Comparison of ENCODE assay signal across 1 cellular context in genomic region chr14:36091096-36091495, GRCh38.
TF ChIP-seq lines count a peak whose summit lies in the region.

No MANE protein-coding gene starts in this region.

TF ChIP-seq in HepG2, 621 proteins besides CTCF, POLR2A, EP300 and RAD21 (continued from another document and continues in another):
- no peak for TF ChIP-seq CERS6 (CRISPR knock-in tag; IDR thresholded peaks at IDR 0.05)
- no peak for TF ChIP-seq ZNF564 (CRISPR knock-in tag; IDR thresholded peaks at IDR 0.05)
- no peak for TF ChIP-seq PAF1 (CRISPR knock-in tag; IDR thresholded peaks at IDR 0.05)
- no peak for TF ChIP-seq ZNF703 (CRISPR knock-in tag; IDR thresholded peaks at IDR 0.05; ENCODE audit: borderline replicate concordance)
- TF ChIP-seq ZNF263 (CRISPR knock-in tag; IDR thresholded peaks at IDR 0.05) = no peak
- no peak for TF ChIP-seq ZNF740 (CRISPR knock-in tag; IDR thresholded peaks at IDR 0.05)
- no peak for TF ChIP-seq STAT5B (CRISPR knock-in tag; IDR thresholded peaks at IDR 0.05)
- no peak for TF ChIP-seq HOXA9 (CRISPR knock-in tag; IDR thresholded peaks at IDR 0.05; ENCODE audit: borderline replicate concordance)
- no peak for TF ChIP-seq MYC (CRISPR knock-in tag; IDR thresholded peaks at IDR 0.05; ENCODE audit: borderline replicate concordance)
- 0 out of 2 replicates have a peak, but pooled peaks have one; percentile 49 for TF ChIP-seq ZZZ3 (CRISPR knock-in tag; IDR thresholded peaks at IDR 0.05; ENCODE audit: borderline replicate concordance)
- TF ChIP-seq ZBTB49 (CRISPR knock-in tag; IDR thresholded peaks at IDR 0.05; ENCODE audit: borderline replicate concordance) = no peak
- peak; percentile 48 for TF ChIP-seq SKI (IDR thresholded peaks at IDR 0.05; ENCODE audit: partially characterized antibody)
- TF ChIP-seq KDM5B (CRISPR knock-in tag; IDR thresholded peaks at IDR 0.05; ENCODE audit: borderline replicate concordance) = no peak
- no peak for TF ChIP-seq ZFY (CRISPR knock-in tag; IDR thresholded peaks at IDR 0.05)
- TF ChIP-seq ZNF781 (CRISPR knock-in tag; IDR thresholded peaks at IDR 0.05; ENCODE audit: borderline replicate concordance, not compliant biosample characterization) = no peak
- peak; percentile 96 for TF ChIP-seq ATF3 (CRISPR knock-in tag; IDR thresholded peaks at IDR 0.05)
- no peak; the same call in 1 of the 2 replicates for TF ChIP-seq ZBTB2 (CRISPR knock-in tag; IDR thresholded peaks at IDR 0.05; ENCODE audit: low read depth)
- TF ChIP-seq ZNF136 (CRISPR knock-in tag; IDR thresholded peaks at IDR 0.05; ENCODE audit: low read depth) = peak; percentile 71; the same call in 1 of the 2 replicates
- TF ChIP-seq CBX5 (CRISPR knock-in tag; IDR thresholded peaks at IDR 0.05; ENCODE audit: borderline replicate concordance) = peak; percentile 88; the same call in 1 of the 2 replicates
- TF ChIP-seq ELF1 (CRISPR knock-in tag; IDR thresholded peaks at IDR 0.05) = peak; percentile 33; the same call in 1 of the 2 replicates
- peak; percentile 16; the same call in 1 of the 2 replicates for TF ChIP-seq SMC3 (IDR thresholded peaks at IDR 0.05; ENCODE audit: low read length)
- TF ChIP-seq POLR2G (IDR thresholded peaks at IDR 0.05; ENCODE audit: low read depth, low read length) = no peak
- no peak for TF ChIP-seq CENPBD1 (CRISPR knock-in tag; IDR thresholded peaks at IDR 0.05; ENCODE audit: borderline replicate concordance, low read depth)
- TF ChIP-seq JUN (CRISPR knock-in tag; IDR thresholded peaks at IDR 0.05) = peak; percentile 97
- peak; percentile 74 for TF ChIP-seq RARA (CRISPR knock-in tag; IDR thresholded peaks at IDR 0.05)
- no peak for TF ChIP-seq ZNF142 (CRISPR knock-in tag; IDR thresholded peaks at IDR 0.05)
- TF ChIP-seq CREB3 (CRISPR knock-in tag; IDR thresholded peaks at IDR 0.05) = no peak; the same call in 1 of the 2 replicates
- TF ChIP-seq SETDB1 (CRISPR knock-in tag; IDR thresholded peaks at IDR 0.05; ENCODE audit: borderline replicate concordance) = no peak
- TF ChIP-seq SIX4 (CRISPR knock-in tag; IDR thresholded peaks at IDR 0.05) = no peak
- no peak for TF ChIP-seq GLMP (CRISPR knock-in tag; IDR thresholded peaks at IDR 0.05; ENCODE audit: borderline replicate concordance)
- TF ChIP-seq ZNF143 (CRISPR knock-in tag; IDR thresholded peaks at IDR 0.05) = no peak
- no peak for TF ChIP-seq AHR (CRISPR knock-in tag; IDR thresholded peaks at IDR 0.05)
- no peak for TF ChIP-seq DZIP1 (CRISPR knock-in tag; IDR thresholded peaks at IDR 0.05)
- TF ChIP-seq HIVEP1 (CRISPR knock-in tag; IDR thresholded peaks at IDR 0.05) = no peak
- TF ChIP-seq ATF1 (CRISPR knock-in tag; IDR thresholded peaks at IDR 0.05) = no peak
- no peak; the same call in 1 of the 2 replicates for TF ChIP-seq PITX1 (CRISPR knock-in tag; IDR thresholded peaks at IDR 0.05)
- TF ChIP-seq CHD4 (IDR thresholded peaks at IDR 0.05; ENCODE audit: borderline replicate concordance, low read length) = no peak
- no peak for TF ChIP-seq MED13 (CRISPR knock-in tag; IDR thresholded peaks at IDR 0.05)
- TF ChIP-seq ZNF382 (CRISPR knock-in tag; IDR thresholded peaks at IDR 0.05; ENCODE audit: borderline replicate concordance) = no peak
- TF ChIP-seq ZNF496 (CRISPR knock-in tag; IDR thresholded peaks at IDR 0.05; ENCODE audit: insufficient replicate concordance) = no peak
- TF ChIP-seq MTA1 (CRISPR knock-in tag; IDR thresholded peaks at IDR 0.05; ENCODE audit: borderline replicate concordance) = no peak
- TF ChIP-seq TCF7L2 (IDR thresholded peaks at IDR 0.05; ENCODE audit: low read depth, low read length) = no peak
- TF ChIP-seq NFE2 (CRISPR knock-in tag; IDR thresholded peaks at IDR 0.05) = peak; percentile 91; the same call in 1 of the 2 replicates
- TF ChIP-seq HNRNPLL (IDR thresholded peaks at IDR 0.05; ENCODE audit: low read depth, low read length, poor library complexity, severe bottlenecking) = no peak
- peak; percentile 67; the same call in 1 of the 2 replicates for TF ChIP-seq ZFP36L1 (CRISPR knock-in tag; IDR thresholded peaks at IDR 0.05)
- 0 out of 2 replicates have a peak, but pooled peaks have one; percentile 29 for TF ChIP-seq ZNF264 (CRISPR knock-in tag; IDR thresholded peaks at IDR 0.05)
- TF ChIP-seq MTA3 (CRISPR knock-in tag; IDR thresholded peaks at IDR 0.05) = no peak
- no peak for TF ChIP-seq ZNF563 (CRISPR knock-in tag; IDR thresholded peaks at IDR 0.05)
- no peak for TF ChIP-seq DBP (CRISPR knock-in tag; IDR thresholded peaks at IDR 0.05; ENCODE audit: not compliant biosample characterization)
- TF ChIP-seq NR3C1 (CRISPR knock-in tag; IDR thresholded peaks at IDR 0.05) = no peak
